ENCODE assay signal across 8 cellular contexts in the genomic region with DNA sequence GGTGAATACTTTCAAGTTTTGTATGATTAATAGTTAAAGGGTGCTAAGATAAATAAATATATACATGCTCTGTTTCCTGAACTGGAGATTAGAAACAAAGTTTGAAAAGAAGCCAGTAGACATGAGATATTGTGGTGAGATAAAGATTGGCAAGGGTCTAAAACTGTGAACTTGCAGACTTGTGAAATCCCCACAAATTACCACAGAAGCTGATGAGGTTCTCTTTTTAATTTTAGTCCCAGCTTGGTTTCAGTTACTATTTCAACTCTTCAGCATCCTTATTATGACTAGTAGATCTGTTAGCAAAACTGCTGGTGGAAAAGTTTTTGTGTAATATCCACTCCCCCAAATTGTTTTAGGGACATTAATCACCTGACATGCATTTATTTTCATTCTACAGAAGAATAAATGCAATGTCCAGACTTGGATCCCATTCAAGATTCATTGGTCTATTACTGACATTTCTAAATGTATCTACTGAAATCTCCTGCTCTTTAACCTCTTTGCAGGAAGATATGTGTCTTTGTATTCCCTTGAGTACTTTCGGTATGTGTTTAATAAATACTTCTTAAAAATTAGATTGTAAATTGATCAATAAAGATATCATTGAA.
DNase-seq lines count a peak whose midpoint lies in the region; ATAC-seq and TF ChIP-seq lines count a peak whose summit lies in the region.

No MANE protein-coding gene starts in this region.

- no peak for TF ChIP-seq CTCF in GM10266 (IDR thresholded peaks at IDR 0.05; ENCODE audit: control insufficient read depth, insufficient read depth, low read depth, missing control alignments)
- TF ChIP-seq CTCF in coronary artery (IDR thresholded peaks at IDR 0.05), result no peak

- ATAC-seq in GM21447 (IDR thresholded peaks at IDR 0.05; ENCODE audit: unreplicated experiment) (peak; percentile 45), HG03571 (IDR thresholded peaks at IDR 0.05; ENCODE audit: unreplicated experiment) (peak; percentile 41)

- no peak overlapping the region for H3K4me3 ChIP-seq in coronary artery

- peak; percentile 42 for DNase-seq in GM10266 (ENCODE audit: extremely low spot score)
- DNase-seq in astrocyte of the hippocampus (ENCODE audit: low read depth, low spot score), result peak; percentile 27
- DNase-seq in amniotic stem cell (lab: John Stamatoyannopoulos, UW), result no peak
- DNase-seq in NCI-H146 (lab: John Stamatoyannopoulos, UW), result no peak
- no peak for DNase-seq in SW 1271 (lab: John Stamatoyannopoulos, UW)
- no peak for DNase-seq in coronary artery (ENCODE audit: low spot score)

- no peak overlapping the region for H3K27ac ChIP-seq in coronary artery

Comparison
In these comparisons a context has a peak if more than half of its experiments do, and no peak if none do; other contexts are left out.
1. DNase-seq: peak in GM10266 (single experiment) and astrocyte of the hippocampus (single experiment); none in amniotic stem cell (single experiment), NCI-H146 (single experiment), SW 1271 (0 of 2) and coronary artery (single experiment).